8 cellular contexts compared by ENCODE assay signal in genomic region chr18:12991839-12992216, GRCh38. TPM values are rescaled to one million over a fixed set of nuclear protein-coding genes. Genes with fewer than 3 reads are reported as not detected.
A peak's percentile ranks its signal among the peaks of the same experiment; 100 is the strongest.
DNase-seq lines count a peak whose midpoint lies in the region; ATAC-seq and TF ChIP-seq lines count a peak whose summit lies in the region.

No MANE protein-coding gene starts in this region.

- H2AFZ ChIP-seq in IMR-90 (replicated peaks; ENCODE audit: low read length, poor library complexity): peak overlapping the region; percentile 99

- CTCF ChIA-PET in BJ (lab: Yijun Ruan, JAX) (interaction anchor here (1.5 kb wide), 1 partner anchor 8 kb away, joined by 4 read pairs; no protein-coding TSS in a partner anchor), IMR-90 (lab: Yijun Ruan, JAX) (no interaction called here)
- CTCF ChIA-PET in naive thymus-derived CD4-positive, alpha-beta T cell (lab: Charles Lee): no interaction called here

- H3K9ac ChIP-seq in IMR-90 (ENCODE audit: low read depth, low read length) (peak overlapping the region; percentile 89), colonic mucosa (ENCODE audit: low read depth in 2 of 2, low read length in 2 of 2) (peak overlapping the region; percentile 72 to 96)

- no peak for TF ChIP-seq CTCF in BJ (IDR thresholded peaks at IDR 0.05; ENCODE audit: insufficient read depth, low read depth, low read length)
- no peak for TF ChIP-seq CTCF in IMR-90 (conservative IDR thresholded peaks at IDR 0.05; ENCODE audit: low read depth, low read length)
- TF ChIP-seq CTCF in colonic mucosa (IDR thresholded peaks at IDR 0.05): no peak

- H3K14ac ChIP-seq in IMR-90 (replicated peaks; ENCODE audit: low read depth, low read length): peak overlapping the region; percentile 86

- H3K9me1 ChIP-seq in IMR-90 (ENCODE audit: insufficient read depth, low read length): peaks cover 28% of the 10 kb centered on the region

- peak overlapping the region in 9 of 10 donors; percentile 90 to 99 (median 98) for H3K4me3 Mint-ChIP-seq in naive thymus-derived CD4-positive, alpha-beta T cell

- peaks cover 10 to 29% (median 20%) of the 10 kb centered on the region in 7 donors for H3K4me1 Mint-ChIP-seq in naive thymus-derived CD4-positive, alpha-beta T cell

- H3K27ac Mint-ChIP-seq in naive thymus-derived CD4-positive, alpha-beta T cell: peak overlapping the region; percentile 88 to 97 (median 93)

- in situ Hi-C loops in IMR-90 (cut with MboI; ENCODE audit: low sequenced_read_pairs): loop anchor here (25.0 kb wide), 1 partner anchor 745 kb away; the partner anchor contains the start of genes FAM210A and RNMT
- in situ Hi-C loops in KBM-7 (cut with MboI; ENCODE audit: low pct_unique_long_range_greater_than_20kb, low sequenced_read_pairs): no loop called here

- POLR2A ChIA-PET in BJ (lab: Charles Lee): no interaction called here
- POLR2A ChIA-PET in IMR-90 (lab: Charles Lee; ENCODE audit: unreplicated experiment): no interaction called here
- POLR2A ChIA-PET in naive thymus-derived CD4-positive, alpha-beta T cell (lab: Charles Lee): interaction anchor here (0.6 to 1.5 kb wide), 2 partner anchors 108 to 305 kb away, joined by 4 to 7 read pairs; partner anchors contain the start of gene PTPN2

- H3K23ac ChIP-seq in IMR-90 (ENCODE audit: low read depth, low read length): peak overlapping the region; percentile 83

- peaks cover 0 to 10% (median 0%) of the 10 kb centered on the region in 5 donors for H3K36me3 Mint-ChIP-seq in naive thymus-derived CD4-positive, alpha-beta T cell

- peaks cover 30% of the 10 kb centered on the region; the same call in 1 of the 2 replicates for H4K20me1 ChIP-seq in IMR-90 (ENCODE audit: insufficient read depth, low read length)

- H3K36me3 ChIP-seq in BJ (ENCODE audit: control insufficient read depth, insufficient read depth, low read length) (peaks cover 2% of the 10 kb centered on the region; the same call in 1 of the 2 replicates), IMR-90 (ENCODE audit: control insufficient read depth, insufficient read depth, low read length) (no peaks in the 10 kb centered on the region), colonic mucosa (no peaks in the 10 kb centered on the region)
- H3K36me3 ChIP-seq in naive thymus-derived CD4-positive, alpha-beta T cell (ENCODE audit: control insufficient read depth in 2 of 3, insufficient read depth in 3 of 3, low read length in 3 of 3): peaks cover 0 to 5% (median 0%) of the 10 kb centered on the region in 3 experiments

- peak overlapping the region; percentile 53; the same call in 1 of the 2 replicates for H2BK120ac ChIP-seq in IMR-90 (ENCODE audit: low read depth, low read length)

- TF ChIP-seq POLR2A in IMR-90 (IDR thresholded peaks at IDR 0.05; ENCODE audit: low read depth, low read length): no peak

- peaks cover 8% of the 10 kb centered on the region for H3K4me1 ChIP-seq in IMR-90 (ENCODE audit: control insufficient read depth, insufficient read depth, low read length)
- H3K4me1 ChIP-seq in colonic mucosa: peaks cover 4% of the 10 kb centered on the region
- peaks cover 27 to 29% of the 10 kb centered on the region in 2 donors for H3K4me1 ChIP-seq in naive thymus-derived CD4-positive, alpha-beta T cell (ENCODE audit: control insufficient read depth in 2 of 2, insufficient read depth in 2 of 2, low read length in 2 of 2)

- peak overlapping the region; percentile 22; the same call in 1 of the 2 replicates for H3K18ac ChIP-seq in IMR-90 (ENCODE audit: low read depth, low read length)

- H3K27ac ChIP-seq in IMR-90 (ENCODE audit: insufficient read depth, low read length): peak overlapping the region; percentile 94
- H3K27ac ChIP-seq in colonic mucosa: peak overlapping the region; percentile 98
- H3K27ac ChIP-seq in naive thymus-derived CD4-positive, alpha-beta T cell (ENCODE audit: low read depth, low read length): peak overlapping the region; percentile 82

- peak overlapping the region; percentile 81 for H3K4me2 ChIP-seq in IMR-90 (ENCODE audit: low read depth, low read length)

- H3K4ac ChIP-seq in IMR-90 (ENCODE audit: low read depth, low read length): peak overlapping the region; percentile 90

- H3K9me3 Mint-ChIP-seq in naive thymus-derived CD4-positive, alpha-beta T cell: peaks cover 0 to 7% (median 0%) of the 10 kb centered on the region in 11 donors

- no peaks in the 10 kb centered on the region for H3K9me3 ChIP-seq in IMR-90 (ENCODE audit: control insufficient read depth, insufficient read depth, low read length)
- H3K9me3 ChIP-seq in colonic mucosa: no peaks in the 10 kb centered on the region
- no peaks in the 10 kb centered on the region for H3K9me3 ChIP-seq in naive thymus-derived CD4-positive, alpha-beta T cell (ENCODE audit: control insufficient read depth in 2 of 3, low read length in 3 of 3)

- peak overlapping the region; percentile 53; the same call in 2 of the 3 replicates for H2BK15ac ChIP-seq in IMR-90 (ENCODE audit: low read depth, low read length)

- dilution Hi-C loops in IMR-90 (cut with HindIII; ENCODE audit: low sequenced_read_pairs, unreplicated experiment): no loop called here

- intact Hi-C loops in IMR-90 (cut with micrococcal nuclease): no loop called here
- intact Hi-C loops in colonic mucosa (cut with DNase I): no loop called here
- intact Hi-C loops in naive thymus-derived CD4-positive, alpha-beta T cell (cut with micrococcal nuclease): loop anchor here (1.0 to 10.0 kb wide), 15 partner anchors 8 to 1141 kb away; partner anchors contain the start of genes AFG3L2 (in 2 of the 2), FAM210A (in 2 of the 2), RNMT (in 2 of the 2) and CEP76 (in 1 of the 2)

- peak overlapping the region; percentile 91 for H4K91ac ChIP-seq in IMR-90 (ENCODE audit: insufficient read depth, low read depth, low read length)

- H3K56ac ChIP-seq in IMR-90 (ENCODE audit: extremely low read depth, insufficient read depth, low read length): peak overlapping the region; percentile 94

- ATAC-seq in IMR-90 (ENCODE audit: low read depth): no peak
- no peak for ATAC-seq in naive thymus-derived CD4-positive, alpha-beta T cell
- ATAC-seq in GM18907 (IDR thresholded peaks at IDR 0.05; ENCODE audit: unreplicated experiment): no peak
- no peak for ATAC-seq in HG02588 (IDR thresholded peaks at IDR 0.05; ENCODE audit: unreplicated experiment)

- BruUV-seq in IMR-90 (replicated peaks; lab: Mats Ljungman, UMichigan): TSS peak; percentile 36

- DNase-seq in BJ (ENCODE audit: low read depth) (no peak), IMR-90 (no peak), colonic mucosa (no peak), KBM-7 (no peak), medulla oblongata (ENCODE audit: extremely low spot score) (no peak)
- DNase-seq in naive thymus-derived CD4-positive, alpha-beta T cell: no peak

- peak overlapping the region; percentile 67 for H3K4me3 ChIP-seq in BJ (ENCODE audit: low read depth, low read length)
- peak overlapping the region; percentile 91 for H3K4me3 ChIP-seq in IMR-90 (ENCODE audit: insufficient read depth, low read depth, low read length)
- peak overlapping the region; percentile 97 for H3K4me3 ChIP-seq in colonic mucosa
- H3K4me3 ChIP-seq in naive thymus-derived CD4-positive, alpha-beta T cell (ENCODE audit: low read length): peak overlapping the region; percentile 85

- H3K27me3 Mint-ChIP-seq in naive thymus-derived CD4-positive, alpha-beta T cell: peaks cover 0 to 1% (median 0%) of the 10 kb centered on the region in 5 donors

- no CpG with 5 or more reads among the region's 8 CpGs for WGBS in IMR-90 (ENCODE audit: extremely low coverage in 2 of 2, insufficient read length in 1 of 2), 2 experiments

- H2BK20ac ChIP-seq in IMR-90 (ENCODE audit: low read depth, low read length): no peak overlapping the region

- peak overlapping the region; percentile 93 for H2BK5ac ChIP-seq in IMR-90 (ENCODE audit: low read depth, low read length, poor library complexity, severe bottlenecking)

- TF ChIP-seq RAD21 in IMR-90 (IDR thresholded peaks at IDR 0.05; ENCODE audit: low read length): no peak

- no peaks in the 10 kb centered on the region for H3K27me3 ChIP-seq in BJ (ENCODE audit: control insufficient read depth, insufficient read depth, low read length)
- no peaks in the 10 kb centered on the region for H3K27me3 ChIP-seq in IMR-90 (ENCODE audit: control insufficient read depth, insufficient read depth, low read length)
- no peaks in the 10 kb centered on the region for H3K27me3 ChIP-seq in colonic mucosa
- no peaks in the 10 kb centered on the region for H3K27me3 ChIP-seq in naive thymus-derived CD4-positive, alpha-beta T cell (ENCODE audit: control insufficient read depth in 2 of 2, insufficient read depth in 2 of 2, low read length in 2 of 2)

- peak overlapping the region; percentile 90 for H2AK9ac ChIP-seq in IMR-90 (replicated peaks; ENCODE audit: low read depth, low read length, poor library complexity)

- peak overlapping the region; percentile 35; the same call in 1 of the 2 replicates for H4K5ac ChIP-seq in IMR-90 (ENCODE audit: low read depth, low read length)

- H2AK5ac ChIP-seq in IMR-90 (ENCODE audit: low read depth, low read length): peak overlapping the region; percentile 68

- H3K79me1 ChIP-seq in IMR-90 (ENCODE audit: low read depth in 1 of 2, low read length in 2 of 2): peaks cover 23 to 41% of the 10 kb centered on the region in 2 experiments; a peak in 3 of 4 replicates

- peak overlapping the region; percentile 74 to 90 for H4K8ac ChIP-seq in IMR-90 (ENCODE audit: low read depth in 2 of 2, low read length in 2 of 2)

TF ChIP-seq in IMR-90, 13 proteins besides CTCF, POLR2A, EP300 and RAD21 (continues in another document):
- no peak for TF ChIP-seq FOS (IDR thresholded peaks at IDR 0.05; ENCODE audit: low read depth, low read length)
- TF ChIP-seq CEBPB (IDR thresholded peaks at IDR 0.05; ENCODE audit: low read depth, low read length): no peak
- TF ChIP-seq MXI1 (IDR thresholded peaks at IDR 0.05; ENCODE audit: borderline replicate concordance, low read depth, low read length): no peak
- TF ChIP-seq MAFK (IDR thresholded peaks at IDR 0.05; ENCODE audit: low read depth, low read length): no peak

RNA-seq across cellular contexts. Expression of gene CEP192, which starts 0.7 kb away (rescaled TPM):
- polyA plus RNA-seq in BJ (2011; rRNA removed) (13.3 and 17.0 TPM in 2 replicates), IMR-90 (2012; rRNA removed) (12.9 and 17.2 TPM in 2 replicates)
- 18.2 and 23.5 TPM in 2 replicates for polyA minus RNA-seq in BJ (2011; rRNA and poly(A)+ RNA removed)
- total RNA-seq in IMR-90 (2012; rRNA removed) (29.0 and 34.2 TPM in 2 replicates), colonic mucosa (10 to 100 TPM; 23.7 to 26.9 TPM)
- polyA plus RNA-seq in IMR-90 (2012; cell fraction: cytosol; rRNA removed): 3.4 and 7.1 TPM in 2 replicates
- 10.9 and 42.0 TPM in 2 replicates for polyA plus RNA-seq in IMR-90 (2012; cell fraction: nucleus; rRNA removed; ENCODE audit: low replicate concordance)
- total RNA-seq in naive thymus-derived CD4-positive, alpha-beta T cell: 10 to 100 TPM; 30.9 to 45.0 (median 39.7) TPM
- 1 to 10 TPM; 5.6 to 9.1 TPM for polyA plus RNA-seq in naive thymus-derived CD4-positive, alpha-beta T cell

RNA-seq across cellular contexts. Expression of gene SEH1L, which starts 44.0 kb away (rescaled TPM):
- polyA plus RNA-seq in BJ (2011; rRNA removed): 32.3 and 59.0 TPM in 2 replicates
- 50.5 and 56.8 TPM in 2 replicates for polyA minus RNA-seq in BJ (2011; rRNA and poly(A)+ RNA removed)
- total RNA-seq in IMR-90 (2012; rRNA removed): 43.0 and 45.5 TPM in 2 replicates
- polyA plus RNA-seq in IMR-90 (2012; rRNA removed): 25.1 and 27.6 TPM in 2 replicates
- polyA plus RNA-seq in IMR-90 (2012; cell fraction: cytosol; rRNA removed): 9.5 and 19.0 TPM in 2 replicates
- polyA plus RNA-seq in IMR-90 (2012; cell fraction: nucleus; rRNA removed; ENCODE audit: low replicate concordance): 8.2 and 20.6 TPM in 2 replicates
- 10 to 100 TPM; 35.1 to 55.6 TPM for total RNA-seq in colonic mucosa
- 10 to 100 TPM; 32.7 to 54.2 (median 34.2) TPM for total RNA-seq in naive thymus-derived CD4-positive, alpha-beta T cell
- polyA plus RNA-seq in naive thymus-derived CD4-positive, alpha-beta T cell: 10 to 100 TPM; 28.4 to 34.1 TPM

Comparison
In these comparisons a context has a peak if more than half of its experiments do, and no peak if none do; other contexts are left out.
1. intact Hi-C loops: an anchor here in naive thymus-derived CD4-positive, alpha-beta T cell (1.0 to 10.0 kb wide); none called in IMR-90 and colonic mucosa.